8 cellular contexts compared by ENCODE assay signal in the genomic region with DNA sequence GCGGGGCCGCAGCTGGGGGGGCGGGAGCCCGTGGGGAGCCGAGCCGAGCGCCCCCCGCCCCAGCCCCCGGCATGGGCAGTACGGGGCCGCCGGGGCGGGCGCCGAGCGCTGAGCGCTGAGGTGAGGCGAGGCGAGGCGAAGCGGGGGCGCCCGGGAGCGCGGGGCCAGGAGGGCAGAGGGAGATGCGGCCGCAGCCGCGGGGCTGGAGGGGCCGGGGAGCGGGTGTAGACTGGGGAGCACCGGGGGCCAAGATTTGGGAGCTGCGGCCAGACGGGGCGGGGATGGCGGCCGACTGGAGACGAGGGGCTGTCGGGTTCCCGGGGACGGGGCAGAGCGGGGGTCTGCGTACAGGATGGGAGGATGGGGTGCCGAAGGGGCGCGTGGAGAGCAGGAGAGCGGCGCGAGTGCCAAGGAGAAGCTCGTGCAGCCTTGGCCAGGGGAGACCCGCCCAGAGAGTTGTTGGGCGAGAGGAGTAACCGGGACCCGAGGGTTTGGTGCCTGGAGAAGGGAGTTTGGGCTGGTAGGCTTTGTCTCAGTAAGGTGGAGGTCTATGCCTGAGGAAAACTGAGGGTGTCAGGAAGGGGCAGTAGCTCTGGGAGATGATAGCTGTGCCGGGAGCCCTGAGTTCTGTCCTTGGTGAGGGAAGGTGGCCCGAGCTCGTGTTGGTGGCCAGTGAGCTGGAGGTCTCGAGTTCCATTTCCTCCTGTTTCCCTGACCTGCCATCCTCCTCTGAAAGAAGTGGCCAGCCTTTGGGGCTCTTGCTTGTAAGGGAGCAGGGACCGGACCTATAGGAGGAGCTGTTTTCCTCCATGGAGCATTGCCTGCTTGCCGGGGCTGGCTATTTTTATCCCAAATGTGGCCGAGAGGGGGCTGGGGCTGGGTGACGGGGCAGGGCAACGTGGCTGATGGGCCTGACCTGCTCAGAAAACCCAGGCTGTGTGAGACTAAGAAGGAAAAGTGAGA.
A peak's percentile ranks its signal among the peaks of the same experiment; 100 is the strongest.
DNase-seq lines count a peak whose midpoint lies in the region; ATAC-seq and TF ChIP-seq lines count a peak whose summit lies in the region.

No MANE protein-coding gene starts in this region.

- no CpG with 5 or more reads among the region's 63 CpGs for WGBS in iPS DF 6.9 (ENCODE audit: insufficient coverage, insufficient read length)

- CTCF ChIA-PET in HEK293T (lab: Yijun Ruan, JAX) = interaction anchor here (0.6 to 4.2 kb wide), 12 partner anchors 10 to 573 kb away, joined by 3 to 65 read pairs (median 3); no protein-coding TSS in a partner anchor

- H3K36me3 ChIP-seq in iPS DF 6.9 (ENCODE audit: control insufficient read depth, insufficient read depth, low read length) = no peaks in the 10 kb centered on the region; the same call in 1 of the 2 replicates
- peaks cover under 1% of the 10 kb centered on the region for H3K36me3 ChIP-seq in rectal smooth muscle tissue (ENCODE audit: control insufficient read depth, insufficient read depth, low read length)

- no peaks in the 10 kb centered on the region for H3K9me3 ChIP-seq in iPS DF 6.9 (ENCODE audit: control insufficient read depth, insufficient read depth, low read length)

- peak; percentile 91 for DNase-seq in DMS 273 (lab: John Stamatoyannopoulos, UW; ENCODE audit: unreplicated experiment)
- DNase-seq in HEK293T (ENCODE audit: extremely low spot score) = peak; percentile 90
- peak; percentile 86 for DNase-seq in RPMI8226
- DNase-seq in T47D (ENCODE audit: low read depth in 1 of 2, low spot score in 1 of 2) = peak; percentile 61 to 83
- peak; percentile 50 for DNase-seq in iPS DF 6.9 (ENCODE audit: low read depth, low spot score)
- DNase-seq in NCI-H187 (lab: John Stamatoyannopoulos, UW) = no peak

- H3K4me3 ChIP-seq in iPS DF 6.9 (ENCODE audit: low read length) (peak overlapping the region; percentile 91; the same call in 1 of the 2 replicates), rectal smooth muscle tissue (ENCODE audit: low read length) (peak overlapping the region; percentile 81)

- no peak overlapping the region for H3K27ac ChIP-seq in iPS DF 6.9 (ENCODE audit: low read length)
- H3K27ac ChIP-seq in rectal smooth muscle tissue (ENCODE audit: low read depth, low read length) = peak overlapping the region; percentile 90

- H3K4me1 ChIP-seq in iPS DF 6.9 (ENCODE audit: control insufficient read depth, insufficient read depth, low read length) = peaks cover 10% of the 10 kb centered on the region; the same call in 1 of the 2 replicates
- H3K4me1 ChIP-seq in rectal smooth muscle tissue (ENCODE audit: control insufficient read depth, insufficient read depth, low read length) = peaks cover 25% of the 10 kb centered on the region

- no peaks in the 10 kb centered on the region for H3K27me3 ChIP-seq in iPS DF 6.9 (ENCODE audit: control insufficient read depth, insufficient read depth, low read length)
- no peaks in the 10 kb centered on the region for H3K27me3 ChIP-seq in rectal smooth muscle tissue (ENCODE audit: control insufficient read depth, insufficient read depth, low read length)

- in situ Hi-C loops in T47D (cut with HindIII; ENCODE audit: low pct_unique_long_range_greater_than_20kb, low sequenced_read_pairs) = no loop called here

- ATAC-seq in HG02973 (IDR thresholded peaks at IDR 0.05; ENCODE audit: unreplicated experiment) = no peak

- H3K9ac ChIP-seq in rectal smooth muscle tissue (ENCODE audit: low read length) = peak overlapping the region; percentile 67

- POLR2A ChIA-PET in HEK293T (lab: Yijun Ruan, JAX) = interaction anchor here (0.9 to 2.5 kb wide), 7 partner anchors 9 to 107 kb away, joined by 3 to 24 read pairs (median 5); a partner anchor contains a TSS

TF ChIP-seq in HEK293T, 16 proteins besides CTCF, POLR2A, EP300 and RAD21:
- TF ChIP-seq FOXM1 (IDR thresholded peaks at IDR 0.05; ENCODE audit: borderline replicate concordance) = peak; percentile 68; the same call in 1 of the 2 replicates
- no peak for TF ChIP-seq FOXA1 (IDR thresholded peaks at IDR 0.05)
- TF ChIP-seq ZNF384 (IDR thresholded peaks at IDR 0.05) = no peak
- no peak for TF ChIP-seq HDGF (IDR thresholded peaks at IDR 0.05; ENCODE audit: borderline replicate concordance)
- TF ChIP-seq ARNT (IDR thresholded peaks at IDR 0.05) = no peak
- no peak for TF ChIP-seq SUZ12 (IDR thresholded peaks at IDR 0.05)
- TF ChIP-seq ELF4 (IDR thresholded peaks at IDR 0.05) = no peak
- no peak for TF ChIP-seq LEF1 (IDR thresholded peaks at IDR 0.05; ENCODE audit: borderline replicate concordance)

Comparison
In these comparisons a context has a peak if more than half of its experiments do, and no peak if none do; other contexts are left out.
1. DNase-seq: peak in DMS 273 (single experiment), HEK293T (single experiment), RPMI8226 (single experiment), T47D (2 of 2) and iPS DF 6.9 (single experiment); none in NCI-H187 (0 of 2).